9 cellular contexts compared by ENCODE assay signal in genomic region chr20:35511814-35512420, GRCh38. TPM values are rescaled to one million over a fixed set of nuclear protein-coding genes. Genes with fewer than 3 reads are reported as not detected.
A peak's percentile ranks its signal among the peaks of the same experiment; 100 is the strongest.
DNase-seq lines count a peak whose midpoint lies in the region; ATAC-seq and TF ChIP-seq lines count a peak whose summit lies in the region.
"Had no signal": no experiment of that assay in that cellular context is flagged by ENCODE, and none has a peak within 500 bp of the region (broad histone marks: within the 10 kb centered on the region; RNA-seq: fewer than 3 reads in every experiment).

No MANE protein-coding gene starts in this region.

- no peaks in the 10 kb centered on the region for H3K36me3 Mint-ChIP-seq in natural killer cell treated with Interleukin-12 subunit alpha and Interleukin-12 subunit beta and Interleukin-15 and Interleukin-18, amount 100 ng/mL, for 72 hours

- H3K4me3 ChIP-seq in choroid plexus epithelial cell (ENCODE audit: low read depth, low read length) = no peak overlapping the region

- H3K27me3 Mint-ChIP-seq in natural killer cell treated with Interleukin-12 subunit alpha and Interleukin-12 subunit beta and Interleukin-15 and Interleukin-18, amount 100 ng/mL, for 72 hours = no peaks in the 10 kb centered on the region
- H3K27me3 Mint-ChIP-seq: activated naive CD4-positive, alpha-beta T cell treated with anti-CD3 and anti-CD28 coated beads, Interleukin-2, amount 50 U/mL, for 24 hours had no signal

- no peak overlapping the region for H3K4me3 Mint-ChIP-seq in natural killer cell treated with Interleukin-12 subunit alpha and Interleukin-12 subunit beta and Interleukin-15 and Interleukin-18, amount 100 ng/mL, for 72 hours
- H3K4me3 Mint-ChIP-seq: activated naive CD4-positive, alpha-beta T cell treated with anti-CD3 and anti-CD28 coated beads, Interleukin-2, amount 50 U/mL, for 24 hours had no signal

- no peaks in the 10 kb centered on the region for H3K9me3 Mint-ChIP-seq in natural killer cell treated with Interleukin-12 subunit alpha and Interleukin-12 subunit beta and Interleukin-15 and Interleukin-18, amount 100 ng/mL, for 72 hours
- H3K9me3 Mint-ChIP-seq: activated naive CD4-positive, alpha-beta T cell treated with anti-CD3 and anti-CD28 coated beads, Interleukin-2, amount 50 U/mL, for 24 hours had no signal

- no peak for ATAC-seq in natural killer cell treated with Interleukin-12 subunit alpha and Interleukin-12 subunit beta and Interleukin-15 and Interleukin-18, amount 100 ng/mL, for 72 hours
- no peak for ATAC-seq in GM19397 (IDR thresholded peaks at IDR 0.05; ENCODE audit: unreplicated experiment)

- peak; percentile 87 for TF ChIP-seq CTCF in choroid plexus epithelial cell (conservative IDR thresholded peaks at IDR 0.05; ENCODE audit: low read depth, low read length)

- H3K27ac Mint-ChIP-seq in natural killer cell treated with Interleukin-12 subunit alpha and Interleukin-12 subunit beta and Interleukin-15 and Interleukin-18, amount 100 ng/mL, for 72 hours = no peak overlapping the region
- H3K27ac Mint-ChIP-seq: activated naive CD4-positive, alpha-beta T cell treated with anti-CD3 and anti-CD28 coated beads, Interleukin-2, amount 50 U/mL, for 24 hours had no signal

- peaks cover 5 to 7% of the 10 kb centered on the region in 2 donors for H3K4me1 Mint-ChIP-seq in natural killer cell treated with Interleukin-12 subunit alpha and Interleukin-12 subunit beta and Interleukin-15 and Interleukin-18, amount 100 ng/mL, for 72 hours (ENCODE audit: low read depth in 2 of 2)

- peak; percentile 24 to 63 for DNase-seq in NCI-H524 (lab: John Stamatoyannopoulos, UW)
- no peak for DNase-seq in NCI-H524 treated with DMSO at 0.1 percent for 48 hours (lab: John Stamatoyannopoulos, UW)
- peak; percentile 18 for DNase-seq in NCI-H2227 treated with DMSO at 0.1 percent for 48 hours (lab: John Stamatoyannopoulos, UW)
- peak; percentile 80 for DNase-seq in choroid plexus epithelial cell (ENCODE audit: low read depth)
- peak; percentile 25 for DNase-seq in midbrain (lab: John Stamatoyannopoulos, UW)
- DNase-seq in NCI-H1436 (lab: John Stamatoyannopoulos, UW) = no peak
- DNase-seq in natural killer cell treated with Interleukin-12 subunit alpha and Interleukin-12 subunit beta and Interleukin-15 and Interleukin-18, amount 100 ng/mL, for 72 hours (ENCODE audit: low spot score) = no peak

RNA-seq across cellular contexts. Expression of gene C20orf173, which starts 17.5 kb away (rescaled TPM):
- not detected for total RNA-seq in natural killer cell treated with Interleukin-12 subunit alpha and Interleukin-12 subunit beta and Interleukin-15 and Interleukin-18, amount 100 ng/mL, for 72 hours

RNA-seq across cellular contexts. Expression of gene ERGIC3, which starts 30.0 kb away (rescaled TPM):
- total RNA-seq in natural killer cell treated with Interleukin-12 subunit alpha and Interleukin-12 subunit beta and Interleukin-15 and Interleukin-18, amount 100 ng/mL, for 72 hours = 100 to 1,000 TPM; 129 to 164 TPM

RNA-seq across cellular contexts. Expression of gene CEP250, which starts 56.5 kb away (rescaled TPM):
- total RNA-seq in natural killer cell treated with Interleukin-12 subunit alpha and Interleukin-12 subunit beta and Interleukin-15 and Interleukin-18, amount 100 ng/mL, for 72 hours = 10 to 100 TPM; 67.5 to 90.0 TPM

Comparison
In these comparisons a context has a peak if more than half of its experiments do, and no peak if none do; other contexts are left out.
1. DNase-seq: peak in NCI-H524 (2 of 2), NCI-H2227 treated with DMSO at 0.1 percent for 48 hours (single experiment), choroid plexus epithelial cell (single experiment) and midbrain (single experiment); none in NCI-H524 treated with DMSO at 0.1 percent for 48 hours (single experiment), NCI-H1436 (single experiment) and natural killer cell treated with Interleukin-12 subunit alpha and Interleukin-12 subunit beta and Interleukin-15 and Interleukin-18, amount 100 ng/mL, for 72 hours (single experiment).